Comparison of ENCODE assay signal across 15 cellular contexts in genomic region chr7:107284911-107285479, GRCh38.
DNase-seq lines count a peak whose midpoint lies in the region; ATAC-seq and TF ChIP-seq lines count a peak whose summit lies in the region.
"Had no signal": no experiment of that assay in that cellular context is flagged by ENCODE, and none has a peak within 500 bp of the region (broad histone marks: within the 10 kb centered on the region; RNA-seq: fewer than 3 reads in every experiment).

No MANE protein-coding gene starts in this region.

- no peak for TF ChIP-seq CTCF in heart left ventricle (IDR thresholded peaks at IDR 0.05)
- no peak for TF ChIP-seq CTCF in right atrium auricular region (IDR thresholded peaks at IDR 0.05)
- no peak for TF ChIP-seq CTCF in uterus (IDR thresholded peaks at IDR 0.05)

- peaks cover 8% of the 10 kb centered on the region for H3K36me3 Mint-ChIP-seq in T-helper 17 cell (ENCODE audit: low read depth)

- H3K27me3 ChIP-seq in heart left ventricle (no peaks in the 10 kb centered on the region), right atrium auricular region (no peaks in the 10 kb centered on the region), uterus (no peaks in the 10 kb centered on the region)

- H3K27ac Mint-ChIP-seq in T-helper 17 cell: no peak overlapping the region
- H3K27ac Mint-ChIP-seq: B cell; CD4-positive, alpha-beta T cell had no signal

- no peaks in the 10 kb centered on the region for H3K27me3 Mint-ChIP-seq in T-helper 17 cell
- H3K27me3 Mint-ChIP-seq: B cell; CD4-positive, alpha-beta T cell had no signal

- WGBS in heart left ventricle, 4 donors: 37 to 44% (median 42%) methylated on average over 4 of the region's 4 CpGs

- H3K9me3 ChIP-seq in T-helper 17 cell (ENCODE audit: control insufficient read depth, low read length, poor library complexity, severe bottlenecking): no peaks in the 10 kb centered on the region
- H3K9me3 ChIP-seq in heart left ventricle: no peaks in the 10 kb centered on the region
- H3K9me3 ChIP-seq in right atrium auricular region: no peaks in the 10 kb centered on the region
- H3K9me3 ChIP-seq in uterus: no peaks in the 10 kb centered on the region

- H3K4me1 ChIP-seq in heart left ventricle (peaks cover 0 to 24% (median 9%) of the 10 kb centered on the region in 12 donors), right atrium auricular region (peaks cover 0 to 13% of the 10 kb centered on the region in 2 donors), uterus (peaks cover 0 to 3% of the 10 kb centered on the region in 2 donors)

- H3K36me3 ChIP-seq in heart left ventricle: peaks cover 0 to 25% (median 2%) of the 10 kb centered on the region in 9 donors
- H3K36me3 ChIP-seq in right atrium auricular region: no peaks in the 10 kb centered on the region
- no peaks in the 10 kb centered on the region for H3K36me3 ChIP-seq in uterus

- H3K27ac ChIP-seq in heart left ventricle (peak overlapping the region; percentile 29 to 87 (median 75)), right atrium auricular region (peak overlapping the region; percentile 13 to 83), uterus (peak overlapping the region; percentile 19 to 65)
- H3K27ac ChIP-seq: GM23248, HL-60 had no signal

- DNase-seq in T-helper 17 cell (no peak), heart left ventricle (no peak), right atrium auricular region (ENCODE audit: low spot score) (no peak), uterus (no peak)
- DNase-seq in activated effector memory CD4-positive, alpha-beta T cell treated with anti-CD3 and anti-CD28 coated beads, Interleukin-2, amount 50 U/mL, for 16 hours: no peak
- DNase-seq: C1 segment of cervical spinal cord; Calu3; CD4-positive, alpha-beta T cell; DMS 273 treated with DMSO at 0.1 percent for 48 hours; GM23248 had no signal

- H3K4me3 Mint-ChIP-seq in T-helper 17 cell: peak overlapping the region; percentile 21
- H3K4me3 Mint-ChIP-seq: B cell; CD4-positive, alpha-beta T cell had no signal

- intact Hi-C loops in heart left ventricle (cut with DNase I): loop anchor here in 5 of 10 donors (5.0 to 10.0 kb wide), 5 partner anchors 60 to 437 kb away; partner anchors contain the start of gene GPR22 (in 2 of the 5)
- intact Hi-C loops in uterus (cut with DNase I; ENCODE audit: low total_unique reads): no loop called here

- ATAC-seq in T-helper 17 cell (no peak), heart left ventricle (peak; percentile 70 to 86 (median 82)), esophagus mucosa (no peak), HG03521 (IDR thresholded peaks at IDR 0.05; ENCODE audit: unreplicated experiment) (no peak)
- ATAC-seq: HCT116 had no signal

- H3K4me3 ChIP-seq in heart left ventricle (no peak overlapping the region), right atrium auricular region (no peak overlapping the region), uterus (no peak overlapping the region)
- H3K4me3 ChIP-seq: GM23248 had no signal

- TF ChIP-seq POLR2A in heart left ventricle (IDR thresholded peaks at IDR 0.05) (no peak), uterus (IDR thresholded peaks at IDR 0.05) (no peak)

- peaks cover 2% of the 10 kb centered on the region for H3K4me1 Mint-ChIP-seq in T-helper 17 cell
- H3K4me1 Mint-ChIP-seq: B cell had no signal

Comparison
In these comparisons a context has a peak if more than half of its experiments do, and no peak if none do; other contexts are left out.
1. ATAC-seq: peak in heart left ventricle (4 of 4); none in T-helper 17 cell (single experiment), esophagus mucosa (single experiment) and HG03521 (single experiment).
2. Peak in every context shown above with its lines, with median percentiles within 50 percentile points of each other: H3K27ac ChIP-seq.